15 cellular contexts compared by ENCODE assay signal in genomic region chr9:87515588-87516221, GRCh38. TPM values are rescaled to one million over a fixed set of nuclear protein-coding genes. Genes with fewer than 3 reads are reported as not detected.
DNase-seq lines count a peak whose midpoint lies in the region; ATAC-seq and TF ChIP-seq lines count a peak whose summit lies in the region.
"Had no signal": no experiment of that assay in that cellular context is flagged by ENCODE, and none has a peak within 500 bp of the region (broad histone marks: within the 10 kb centered on the region; RNA-seq: fewer than 3 reads in every experiment).

No MANE protein-coding gene starts in this region.

- H3K36me3 ChIP-seq in A673 (ENCODE audit: insufficient read depth, low read length, poor library complexity, severe bottlenecking) (peaks cover 57% of the 10 kb centered on the region), PC-9 (ENCODE audit: low read depth) (no peaks in the 10 kb centered on the region), gastroesophageal sphincter (no peaks in the 10 kb centered on the region)

- peaks cover 8% of the 10 kb centered on the region; the same call in 1 of the 2 replicates for H3F3A ChIP-seq in PC-9 (ENCODE audit: insufficient read depth, low read depth)

- CTCF ChIA-PET in A673 (lab: Charles Lee) (no interaction called here), PC-9 (lab: Charles Lee) (no interaction called here)

- no peaks in the 10 kb centered on the region for H4K20me1 ChIP-seq in PC-9 (ENCODE audit: insufficient read depth)

- H3K9me2 ChIP-seq in PC-9 (ENCODE audit: insufficient read depth) = no peaks in the 10 kb centered on the region

- TF ChIP-seq CTCF in A673 (conservative IDR thresholded peaks at IDR 0.05; ENCODE audit: low read depth, low read length) (no peak), PC-9 (conservative IDR thresholded peaks at IDR 0.05) (no peak), gastroesophageal sphincter (IDR thresholded peaks at IDR 0.05) (no peak), osteocyte (IDR thresholded peaks at IDR 0.05) (no peak)

- H3K4me2 ChIP-seq in PC-9 = peak overlapping the region; percentile 44

- H3K27ac ChIP-seq in A673 (ENCODE audit: low read depth, low read length, poor library complexity, severe bottlenecking) = peak overlapping the region; percentile 89
- H3K27ac ChIP-seq in PC-9 = peak overlapping the region; percentile 39
- H3K27ac ChIP-seq in gastroesophageal sphincter = peak overlapping the region in 3 of 4 donors; percentile 53 to 63 (median 61)
- H3K27ac ChIP-seq: RWPE1 had no signal

- peak; percentile 74 for DNase-seq in A673 (ENCODE audit: low spot score)
- no peak for DNase-seq in PC-9
- no peak for DNase-seq in osteocyte (ENCODE audit: extremely low spot score, unreplicated experiment)
- DNase-seq in ecto neural progenitor cell (ENCODE audit: low spot score) = no peak
- no peak for DNase-seq in NCI-H2081 treated with DMSO at 0.1 percent for 48 hours (lab: John Stamatoyannopoulos, UW)
- DNase-seq: activated CD8-positive, alpha-beta memory T cell treated with anti-CD3 and anti-CD28 coated beads for 24 hours; NCI-H1436 treated with DMSO at 0.1 percent for 48 hours; NCI-H345 had no signal

- H3K4me1 Mint-ChIP-seq in osteocyte (ENCODE audit: unreplicated experiment) = peaks cover 58% of the 10 kb centered on the region
- H3K4me1 Mint-ChIP-seq in stimulated activated memory B cell treated with anti-CD40 and anti-IgM and Interleukin-4, amounts not matched to agents 10 μg/mL and 1 μg/mL and 100 μg/mL, for 72 hours = no peaks in the 10 kb centered on the region
- H3K4me1 Mint-ChIP-seq: activated T-helper 17 cell treated with anti-CD3 and anti-CD28 coated beads, Interleukin-2, amount 50 U/mL, for 72 hours had no signal

- H3K27me3 Mint-ChIP-seq in osteocyte (ENCODE audit: unreplicated experiment) = no peaks in the 10 kb centered on the region
- peaks cover 16% of the 10 kb centered on the region for H3K27me3 Mint-ChIP-seq in stimulated activated memory B cell treated with anti-CD40 and anti-IgM and Interleukin-4, amounts not matched to agents 10 μg/mL and 1 μg/mL and 100 μg/mL, for 72 hours

- TF ChIP-seq EP300 in gastroesophageal sphincter (IDR thresholded peaks at IDR 0.05) = no peak

- WGBS in gastroesophageal sphincter (ENCODE audit: low coverage in 1 of 2), 2 donors = 83 to 93% methylated on average over 6 of the region's 9 CpGs

- H3K79me2 ChIP-seq in PC-9 (ENCODE audit: low read depth) = peaks cover 31% of the 10 kb centered on the region

- no peaks in the 10 kb centered on the region for H3K9me3 Mint-ChIP-seq in osteocyte (ENCODE audit: unreplicated experiment)
- peaks cover 9% of the 10 kb centered on the region for H3K9me3 Mint-ChIP-seq in stimulated activated memory B cell treated with anti-CD40 and anti-IgM and Interleukin-4, amounts not matched to agents 10 μg/mL and 1 μg/mL and 100 μg/mL, for 72 hours
- H3K9me3 Mint-ChIP-seq: activated T-helper 17 cell treated with anti-CD3 and anti-CD28 coated beads, Interleukin-2, amount 50 U/mL, for 72 hours; T-cell had no signal

- BruUV-seq in A673 (replicated peaks; lab: Mats Ljungman, UMichigan) = no TSS peak
- BruUV-seq in PC-9 (replicated peaks; lab: Mats Ljungman, UMichigan) = no TSS peak

- no peak overlapping the region for H2AFZ ChIP-seq in PC-9

- no peak overlapping the region for H3K4me3 ChIP-seq in A673 (ENCODE audit: low read depth, low read length, poor library complexity, severe bottlenecking)
- H3K4me3 ChIP-seq in PC-9 = no peak overlapping the region
- H3K4me3 ChIP-seq in gastroesophageal sphincter = no peak overlapping the region
- H3K4me3 ChIP-seq: skin epidermis had no signal

- no peak for TF ChIP-seq POLR2A in gastroesophageal sphincter (IDR thresholded peaks at IDR 0.05)

- no peaks in the 10 kb centered on the region for H3K27me3 ChIP-seq in A673 (replicated peaks; ENCODE audit: insufficient read depth, low read depth, low read length, poor library complexity)
- no peaks in the 10 kb centered on the region for H3K27me3 ChIP-seq in PC-9 (ENCODE audit: insufficient read depth, low read depth)
- no peaks in the 10 kb centered on the region for H3K27me3 ChIP-seq in gastroesophageal sphincter

- POLR2A ChIA-PET in A673 (lab: Charles Lee; ENCODE audit: low non-redundant PET) = no interaction called here
- POLR2A ChIA-PET in PC-9 (lab: Charles Lee; ENCODE audit: unreplicated experiment) = interaction anchor here (0.6 to 0.9 kb wide), 3 partner anchors 18 to 234 kb away, joined by 3 to 20 read pairs (median 3); partner anchors contain the start of gene DAPK1

- H3K27ac Mint-ChIP-seq in osteocyte (ENCODE audit: unreplicated experiment) = peak overlapping the region; percentile 65
- no peak overlapping the region for H3K27ac Mint-ChIP-seq in stimulated activated memory B cell treated with anti-CD40 and anti-IgM and Interleukin-4, amounts not matched to agents 10 μg/mL and 1 μg/mL and 100 μg/mL, for 72 hours
- H3K27ac Mint-ChIP-seq: activated T-helper 17 cell treated with anti-CD3 and anti-CD28 coated beads, Interleukin-2, amount 50 U/mL, for 72 hours; T-cell had no signal

- intact Hi-C loops in A673 (cut with micrococcal nuclease; ENCODE audit: unreplicated experiment) (no loop called here), PC-9 (cut with micrococcal nuclease; ENCODE audit: unreplicated experiment) (loop anchor here (5.0 kb wide), 1 partner anchor 178 kb away; no protein-coding TSS in a partner anchor)

- no peak overlapping the region for H3K4me3 Mint-ChIP-seq in osteocyte (ENCODE audit: unreplicated experiment)
- no peak overlapping the region for H3K4me3 Mint-ChIP-seq in stimulated activated memory B cell treated with anti-CD40 and anti-IgM and Interleukin-4, amounts not matched to agents 10 μg/mL and 1 μg/mL and 100 μg/mL, for 72 hours
- H3K4me3 Mint-ChIP-seq: activated T-helper 17 cell treated with anti-CD3 and anti-CD28 coated beads, Interleukin-2, amount 50 U/mL, for 72 hours; T-cell had no signal

- H3K4me1 ChIP-seq in A673 (ENCODE audit: insufficient read depth, low read length, poor library complexity, severe bottlenecking) = peaks cover 94% of the 10 kb centered on the region
- H3K4me1 ChIP-seq in PC-9 (replicated peaks; ENCODE audit: insufficient read depth) = peaks cover 27% of the 10 kb centered on the region
- peaks cover 0 to 94% (median 20%) of the 10 kb centered on the region in 3 donors for H3K4me1 ChIP-seq in gastroesophageal sphincter

- H3K36me3 Mint-ChIP-seq in osteocyte (ENCODE audit: unreplicated experiment) = peaks cover 58% of the 10 kb centered on the region
- no peaks in the 10 kb centered on the region for H3K36me3 Mint-ChIP-seq in stimulated activated memory B cell treated with anti-CD40 and anti-IgM and Interleukin-4, amounts not matched to agents 10 μg/mL and 1 μg/mL and 100 μg/mL, for 72 hours
- H3K36me3 Mint-ChIP-seq: T-cell had no signal

- H3K9me3 ChIP-seq in A673 (ENCODE audit: low read depth, low read length, poor library complexity, severe bottlenecking) (no peaks in the 10 kb centered on the region), PC-9 (ENCODE audit: insufficient read depth, low read depth) (no peaks in the 10 kb centered on the region), gastroesophageal sphincter (no peaks in the 10 kb centered on the region)

- ATAC-seq in gastroesophageal sphincter (no peak), HG02870 (IDR thresholded peaks at IDR 0.05; ENCODE audit: unreplicated experiment) (no peak)
- no peak for ATAC-seq in stimulated activated memory B cell treated with anti-CD40 and anti-IgM and Interleukin-4, amounts not matched to agents 10 μg/mL and 1 μg/mL and 100 μg/mL, for 72 hours
- ATAC-seq: activated T-helper 17 cell treated with anti-CD3 and anti-CD28 coated beads, Interleukin-2, amount 50 U/mL, for 72 hours had no signal

RNA-seq across cellular contexts. Expression of gene DAPK1, which starts 18.0 kb away (rescaled TPM):
- total RNA-seq in A673 (2021) = 380 and 386 TPM in 2 replicates
- 100 and 158 TPM in 2 replicates for total RNA-seq in PC-9 (2021)
- total RNA-seq in gastroesophageal sphincter = 100 to 1,000 TPM in 1 of 4 donors, 10 to 100 TPM in 3; 52.3 to 119 (median 75.3) TPM
- 294 and 304 TPM in 2 replicates for total RNA-seq in osteocyte

Comparison
In these comparisons a context has a peak if more than half of its experiments do, and no peak if none do; other contexts are left out.
1. H3K27ac ChIP-seq: peak in every context shown above with its lines; median percentile 89 in A673; 61 in gastroesophageal sphincter; 39 in PC-9.